Comparison of ENCODE assay signal across 17 cellular contexts in the genomic region with DNA sequence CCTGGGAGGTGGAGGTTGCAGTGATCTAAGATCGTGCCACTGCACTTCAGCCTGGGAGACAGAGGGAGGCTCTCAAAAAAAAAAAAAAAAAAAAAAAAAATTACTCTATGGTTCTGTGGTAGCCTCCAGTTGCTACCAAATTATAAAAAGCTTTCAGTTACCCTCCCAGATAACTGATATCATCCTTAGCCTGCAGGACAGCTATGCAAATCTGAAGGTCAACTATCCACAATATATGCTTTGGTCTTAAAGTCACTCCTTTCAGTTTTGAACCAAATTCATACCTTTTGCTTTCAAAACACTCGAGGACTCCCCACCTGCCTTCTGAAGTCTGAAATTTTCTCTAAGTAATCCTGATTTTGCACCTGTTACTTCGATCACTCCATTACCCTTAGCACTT. TPM values are rescaled to one million over a fixed set of nuclear protein-coding genes. Genes with fewer than 3 reads are reported as not detected.
DNase-seq lines count a peak whose midpoint lies in the region; ATAC-seq and TF ChIP-seq lines count a peak whose summit lies in the region.
"Had no signal": no experiment of that assay in that cellular context is flagged by ENCODE, and none has a peak within 500 bp of the region (broad histone marks: within the 10 kb centered on the region; RNA-seq: fewer than 3 reads in every experiment).

No MANE protein-coding gene starts in this region.

- peak; percentile 90 for DNase-seq in MM.1S
- no peak for DNase-seq in type B pancreatic cell (ENCODE audit: extremely low spot score, unreplicated experiment)
- DNase-seq in brain microvascular endothelial cell = no peak
- DNase-seq in SHP77 (lab: John Stamatoyannopoulos, UW) = no peak
- DNase-seq: COR-L47, GOT3, NCI-H1105 treated with DMSO at 0.1 percent for 48 hours, NCI-H1694 treated with DMSO at 0.1 percent for 48 hours, NCI-H2107, NCI-H2227 treated with DMSO at 0.1 percent for 48 hours, NCI-H524, PC-3 had no signal

- peaks cover 40% of the 10 kb centered on the region for H3K27me3 Mint-ChIP-seq in type B pancreatic cell

- H3K4me3 Mint-ChIP-seq in type B pancreatic cell = peak overlapping the region; percentile 12

- ATAC-seq in GM18867 (IDR thresholded peaks at IDR 0.05; ENCODE audit: unreplicated experiment) (peak; percentile 63), GM21447 (IDR thresholded peaks at IDR 0.05; ENCODE audit: unreplicated experiment) (peak; percentile 40), GM18505 (IDR thresholded peaks at IDR 0.05; ENCODE audit: unreplicated experiment) (no peak)
- ATAC-seq: PC-3 had no signal

- no peak for TF ChIP-seq CTCF in MM.1S (IDR thresholded peaks at IDR 0.05; ENCODE audit: low read length)
- no peak for TF ChIP-seq CTCF in type B pancreatic cell (conservative IDR thresholded peaks at IDR 0.05)
- TF ChIP-seq CTCF in brain microvascular endothelial cell (IDR thresholded peaks at IDR 0.05; ENCODE audit: low read depth, low read length, missing control alignments) = no peak

- H3K4me3 ChIP-seq in MM.1S (ENCODE audit: low read length) (no peak overlapping the region; the same call in 1 of the 2 replicates), brain microvascular endothelial cell (ENCODE audit: low read depth, low read length) (no peak overlapping the region)
- H3K4me3 ChIP-seq: SJSA1 had no signal

- no peaks in the 10 kb centered on the region for H3K36me3 ChIP-seq in MM.1S (replicated peaks; ENCODE audit: insufficient read depth, low read length)
- H3K36me3 ChIP-seq in brain microvascular endothelial cell (replicated peaks) = no peaks in the 10 kb centered on the region

- H3K36me3 Mint-ChIP-seq in type B pancreatic cell = peaks cover 5% of the 10 kb centered on the region

- no peaks in the 10 kb centered on the region for H3K9me3 Mint-ChIP-seq in type B pancreatic cell

- no peaks in the 10 kb centered on the region for H3K9me3 ChIP-seq in MM.1S (replicated peaks; ENCODE audit: insufficient read depth, low read length)
- H3K9me3 ChIP-seq: SJSA1 had no signal

- no peaks in the 10 kb centered on the region for H3K4me1 Mint-ChIP-seq in type B pancreatic cell (ENCODE audit: unreplicated experiment)

- no peaks in the 10 kb centered on the region for H3K79me2 ChIP-seq in MM.1S (ENCODE audit: low read length)

- H3F3A ChIP-seq in MM.1S (ENCODE audit: insufficient read depth, low read length) = peaks cover 19% of the 10 kb centered on the region

- TF ChIP-seq POLR2A in GM18505 (IDR thresholded peaks at IDR 0.05; ENCODE audit: borderline replicate concordance, extremely low read depth, insufficient read depth, insufficient read length) = no peak

- peaks cover 13% of the 10 kb centered on the region for H3K4me1 ChIP-seq in MM.1S (ENCODE audit: low read length)

- peak overlapping the region; percentile 48 for H3K27ac ChIP-seq in MM.1S (ENCODE audit: low read length)
- no peak overlapping the region for H3K27ac ChIP-seq in brain microvascular endothelial cell
- H3K27ac ChIP-seq: SJSA1 had no signal

- H3K27ac Mint-ChIP-seq in type B pancreatic cell = no peak overlapping the region

- in situ Hi-C loops in brain microvascular endothelial cell (cut with HindIII; ENCODE audit: low pct_ligation_motif_present, low sequenced_read_pairs) = no loop called here

- H3K4me2 ChIP-seq in MM.1S (ENCODE audit: low read depth, low read length) = peak overlapping the region; percentile 28; the same call in 1 of the 2 replicates

- no peaks in the 10 kb centered on the region for H3K9me2 ChIP-seq in MM.1S (replicated peaks; ENCODE audit: insufficient read depth, low read length)

- H3K9ac ChIP-seq in MM.1S (ENCODE audit: low read length) = no peak overlapping the region

- H3K27me3 ChIP-seq in MM.1S (replicated peaks; ENCODE audit: insufficient read depth, low read length) (no peaks in the 10 kb centered on the region), brain microvascular endothelial cell (replicated peaks) (no peaks in the 10 kb centered on the region)

- H4K20me1 ChIP-seq in MM.1S (ENCODE audit: insufficient read depth, low read length) = no peaks in the 10 kb centered on the region

- H2AFZ ChIP-seq in MM.1S (ENCODE audit: low read length) = no peak overlapping the region

RNA-seq across cellular contexts. Expression of a gene that starts 3.1 kb away (rescaled TPM):
- 0.14 and 0.63 TPM in 2 replicates for total RNA-seq in type B pancreatic cell (ENCODE audit: low replicate concordance)
- total RNA-seq: PC-3; SJSA1; T-helper 2 cell treated with Interferon-gamma antibody and Interleukin-4, amounts not matched to agents 100 ng/mL and 5 ng/mL, for 36 hours had no signal

RNA-seq across cellular contexts. Expression of a gene that starts 40.1 kb away (rescaled TPM):
- 37.4 and 56.9 TPM in 2 replicates for total RNA-seq in type B pancreatic cell (ENCODE audit: low replicate concordance)
